ENCODE assay signal across 13 cellular contexts in the genomic region with DNA sequence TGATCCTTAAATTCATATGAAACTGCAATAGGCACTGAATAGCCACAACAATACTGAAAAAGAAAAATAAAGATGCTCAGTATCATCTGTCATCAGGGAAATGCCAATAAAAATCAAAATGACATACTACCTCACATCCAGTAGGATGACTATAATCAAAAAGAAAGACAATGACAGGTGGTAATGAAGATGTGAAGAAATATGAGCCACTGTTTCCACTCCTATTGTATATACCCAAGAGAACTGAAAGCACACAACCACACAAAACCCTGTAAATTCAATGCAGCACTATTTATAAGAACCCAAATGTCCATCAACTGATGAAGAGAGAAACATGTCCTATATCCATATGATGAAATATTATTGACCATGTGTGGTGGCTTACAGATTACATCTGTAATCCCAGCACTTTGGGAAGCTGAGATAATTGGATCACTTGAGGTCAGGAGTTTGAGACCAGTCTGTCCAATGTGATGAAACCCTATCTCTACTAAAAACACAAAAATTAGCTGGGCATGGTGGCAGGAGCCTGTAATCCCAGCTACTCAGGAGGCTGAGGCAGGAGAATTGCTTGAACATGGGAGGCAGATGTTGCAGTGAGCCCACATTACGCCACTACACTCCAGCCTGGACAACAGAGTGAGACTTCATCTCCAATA. TPM values are rescaled to one million over a fixed set of nuclear protein-coding genes. Genes with fewer than 3 reads are reported as not detected.
A peak's percentile ranks its signal among the peaks of the same experiment; 100 is the strongest.
DNase-seq lines count a peak whose midpoint lies in the region; ATAC-seq and TF ChIP-seq lines count a peak whose summit lies in the region.
"Had no signal": no experiment of that assay in that cellular context is flagged by ENCODE, and none has a peak within 500 bp of the region (broad histone marks: within the 10 kb centered on the region; RNA-seq: fewer than 3 reads in every experiment).

No MANE protein-coding gene starts in this region.

- H3K27me3 ChIP-seq in effector memory CD4-positive, alpha-beta T cell (replicated peaks; ENCODE audit: control insufficient read depth, insufficient read depth, low read length, poor library complexity, severe bottlenecking) = no peaks in the 10 kb centered on the region
- H3K27me3 ChIP-seq: foreskin keratinocyte, left lung had no signal

- H3K4me3 Mint-ChIP-seq in activated T-cell treated with anti-CD3 and anti-CD28 coated beads, Interleukin-2, amount 50 U/mL, for 72 hours = no peak overlapping the region
- H3K4me3 Mint-ChIP-seq in activated B cell treated with CpG ODN at 0.5 μM for 24 hours = peak overlapping the region; percentile 19
- no peak overlapping the region for H3K4me3 Mint-ChIP-seq in stimulated activated naive B cell treated with anti-CD40 and anti-IgM and Interleukin-4, amounts not matched to agents 10 μg/mL and 1 μg/mL and 100 μg/mL, for 72 hours

- no peaks in the 10 kb centered on the region for H3K4me1 ChIP-seq in effector memory CD4-positive, alpha-beta T cell (ENCODE audit: control insufficient read depth, insufficient read depth, low read length, poor library complexity, severe bottlenecking)
- H3K4me1 ChIP-seq: foreskin keratinocyte had no signal

- peak; percentile 45 to 52 for ATAC-seq in activated T-cell treated with anti-CD3 and anti-CD28 coated beads, Interleukin-2, amount 50 U/mL, for 72 hours (replicated peaks in 1 of 2)
- ATAC-seq in activated B cell treated with CpG ODN at 0.5 μM for 24 hours (ENCODE audit: low read depth) = no peak
- peak; percentile 77 for ATAC-seq in stimulated activated naive B cell treated with anti-CD40 and anti-IgM and Interleukin-4, amounts not matched to agents 10 μg/mL and 1 μg/mL and 100 μg/mL, for 72 hours (replicated peaks)
- ATAC-seq: foreskin keratinocyte, left lung had no signal

- H3K36me3 Mint-ChIP-seq in activated T-cell treated with anti-CD3 and anti-CD28 coated beads, Interleukin-2, amount 50 U/mL, for 72 hours (ENCODE audit: insufficient read depth in 2 of 2) = no peaks in the 10 kb centered on the region
- peaks cover 14% of the 10 kb centered on the region for H3K36me3 Mint-ChIP-seq in activated B cell treated with CpG ODN at 0.5 μM for 24 hours (ENCODE audit: low read depth)
- H3K36me3 Mint-ChIP-seq in stimulated activated naive B cell treated with anti-CD40 and anti-IgM and Interleukin-4, amounts not matched to agents 10 μg/mL and 1 μg/mL and 100 μg/mL, for 72 hours = peaks cover 11 to 17% of the 10 kb centered on the region in 2 donors

- CTCF ChIA-PET in activated B cell treated with CpG ODN at 0.5 μM for 24 hours (lab: Charles Lee) = no interaction called here

- H3K9me3 ChIP-seq in effector memory CD4-positive, alpha-beta T cell (ENCODE audit: control insufficient read depth, low read length) = no peaks in the 10 kb centered on the region
- H3K9me3 ChIP-seq: left lung had no signal

- DNase-seq in activated T-cell treated with anti-CD3 and anti-CD28 coated beads, Interleukin-2, amount 50 U/mL, for 72 hours = no peak
- no peak for DNase-seq in activated T-cell treated with anti-CD3 and anti-CD28 coated beads for 4 hours
- DNase-seq in NCI-H146 (lab: John Stamatoyannopoulos, UW) = peak; percentile 9
- DNase-seq in activated B cell treated with CpG ODN at 0.5 μM for 24 hours = no peak
- no peak for DNase-seq in stimulated activated naive B cell treated with anti-CD40 and anti-IgM and Interleukin-4, amounts not matched to agents 10 μg/mL and 1 μg/mL and 100 μg/mL, for 72 hours
- no peak for DNase-seq in effector memory CD4-positive, alpha-beta T cell
- DNase-seq in DMS53 (lab: John Stamatoyannopoulos, UW) = no peak
- DNase-seq in NCI-H2081 treated with DMSO at 0.1 percent for 48 hours (lab: John Stamatoyannopoulos, UW) = no peak
- DNase-seq: amygdala; COR-L47; foreskin keratinocyte; left lung; NK-92 treated with Interleukin-12 subunit alpha and Interleukin-12 subunit beta, amount 100 ng/mL, for 24 hours had no signal

- POLR2A ChIA-PET in activated B cell treated with CpG ODN at 0.5 μM for 24 hours (lab: Charles Lee) = no interaction called here

- H3K27ac Mint-ChIP-seq in activated T-cell treated with anti-CD3 and anti-CD28 coated beads, Interleukin-2, amount 50 U/mL, for 72 hours = no peak overlapping the region
- no peak overlapping the region for H3K27ac Mint-ChIP-seq in activated B cell treated with CpG ODN at 0.5 μM for 24 hours
- peak overlapping the region; percentile 38 for H3K27ac Mint-ChIP-seq in stimulated activated naive B cell treated with anti-CD40 and anti-IgM and Interleukin-4, amounts not matched to agents 10 μg/mL and 1 μg/mL and 100 μg/mL, for 72 hours

- no peaks in the 10 kb centered on the region for H3K36me3 ChIP-seq in effector memory CD4-positive, alpha-beta T cell (ENCODE audit: control insufficient read depth, insufficient read depth, low read length)
- H3K36me3 ChIP-seq: left lung had no signal

- intact Hi-C loops in activated B cell treated with CpG ODN at 0.5 μM for 24 hours (cut with micrococcal nuclease) = no loop called here

- no peak overlapping the region for H3K27ac ChIP-seq in effector memory CD4-positive, alpha-beta T cell (ENCODE audit: insufficient read depth, low read length, poor library complexity, severe bottlenecking)
- H3K27ac ChIP-seq: foreskin keratinocyte had no signal

- H3K27me3 Mint-ChIP-seq in activated T-cell treated with anti-CD3 and anti-CD28 coated beads, Interleukin-2, amount 50 U/mL, for 72 hours (ENCODE audit: low read depth) = no peaks in the 10 kb centered on the region
- H3K27me3 Mint-ChIP-seq in activated B cell treated with CpG ODN at 0.5 μM for 24 hours = no peaks in the 10 kb centered on the region
- no peaks in the 10 kb centered on the region for H3K27me3 Mint-ChIP-seq in stimulated activated naive B cell treated with anti-CD40 and anti-IgM and Interleukin-4, amounts not matched to agents 10 μg/mL and 1 μg/mL and 100 μg/mL, for 72 hours

- H3K9me3 Mint-ChIP-seq in activated T-cell treated with anti-CD3 and anti-CD28 coated beads, Interleukin-2, amount 50 U/mL, for 72 hours = no peaks in the 10 kb centered on the region
- H3K9me3 Mint-ChIP-seq in activated B cell treated with CpG ODN at 0.5 μM for 24 hours = peaks cover 4% of the 10 kb centered on the region
- peaks cover 0 to 1% of the 10 kb centered on the region in 2 donors for H3K9me3 Mint-ChIP-seq in stimulated activated naive B cell treated with anti-CD40 and anti-IgM and Interleukin-4, amounts not matched to agents 10 μg/mL and 1 μg/mL and 100 μg/mL, for 72 hours

- no peak for TF ChIP-seq CTCF in activated B cell treated with CpG ODN at 0.5 μM for 24 hours (IDR thresholded peaks at IDR 0.05)

- H3K4me1 Mint-ChIP-seq in activated T-cell treated with anti-CD3 and anti-CD28 coated beads, Interleukin-2, amount 50 U/mL, for 72 hours (ENCODE audit: low read depth) = peaks cover 42% of the 10 kb centered on the region
- H3K4me1 Mint-ChIP-seq in activated B cell treated with CpG ODN at 0.5 μM for 24 hours = peaks cover 79% of the 10 kb centered on the region
- H3K4me1 Mint-ChIP-seq in stimulated activated naive B cell treated with anti-CD40 and anti-IgM and Interleukin-4, amounts not matched to agents 10 μg/mL and 1 μg/mL and 100 μg/mL, for 72 hours = peaks cover 38 to 77% of the 10 kb centered on the region in 2 donors

- H3K4me3 ChIP-seq in effector memory CD4-positive, alpha-beta T cell (ENCODE audit: insufficient read depth, low read depth, low read length, poor library complexity, severe bottlenecking) = no peak overlapping the region
- H3K4me3 ChIP-seq: left lung had no signal

RNA-seq across cellular contexts. Expression of gene MAP3K2, which starts 39.9 kb away (rescaled TPM):
- 10 to 100 TPM; 48.9 to 49.1 TPM for total RNA-seq in activated T-cell treated with anti-CD3 and anti-CD28 coated beads, Interleukin-2, amount 50 U/mL, for 72 hours
- 63.1 and 77.7 TPM in 2 replicates for total RNA-seq in activated B cell treated with CpG ODN at 0.5 μM for 24 hours

RNA-seq across cellular contexts. Expression of gene ERCC3, which starts 53.9 kb away (rescaled TPM):
- 10 to 100 TPM; 56.3 to 66.4 TPM for total RNA-seq in activated T-cell treated with anti-CD3 and anti-CD28 coated beads, Interleukin-2, amount 50 U/mL, for 72 hours
- total RNA-seq in activated B cell treated with CpG ODN at 0.5 μM for 24 hours = 55.9 and 65.6 TPM in 2 replicates
